13 cellular contexts compared by ENCODE assay signal in the genomic region with DNA sequence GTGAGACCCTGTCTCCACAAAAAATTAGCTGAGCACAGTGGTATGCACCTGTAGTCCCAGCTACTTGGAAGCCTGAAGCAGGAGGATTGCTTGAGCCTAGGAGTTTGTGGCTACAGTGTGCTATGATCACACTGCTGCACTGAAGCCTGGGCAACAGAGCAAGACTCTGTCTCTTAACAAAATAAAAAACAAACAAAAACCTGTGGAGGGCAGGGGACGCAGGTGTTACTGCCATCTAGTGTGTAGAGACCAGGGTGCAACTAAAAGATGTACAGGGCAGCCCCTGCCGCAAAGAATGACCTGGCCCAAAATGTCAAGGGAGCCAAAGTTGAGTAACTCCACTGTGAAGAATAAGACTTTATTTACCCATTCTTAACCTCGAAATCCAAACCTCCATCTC. TPM values are rescaled to one million over a fixed set of nuclear protein-coding genes. Genes with fewer than 3 reads are reported as not detected.
DNase-seq lines count a peak whose midpoint lies in the region; ATAC-seq, FAIRE-seq and TF ChIP-seq lines count a peak whose summit lies in the region.
"Had no signal": no experiment of that assay in that cellular context is flagged by ENCODE, and none has a peak within 500 bp of the region (broad histone marks: within the 10 kb centered on the region; RNA-seq: fewer than 3 reads in every experiment).

No MANE protein-coding gene starts in this region.

- H3K9ac ChIP-seq in HepG2 (ENCODE audit: insufficient read depth, low read depth, low read length) = no peak overlapping the region

- no peaks in the 10 kb centered on the region for H4K20me1 ChIP-seq in HepG2 (ENCODE audit: insufficient read depth, low read length)

- H3K4me3 Mint-ChIP-seq in WTC11 = no peak overlapping the region

- H3K4me3 ChIP-seq in HepG2 (replicated peaks in 1 of 3; ENCODE audit: insufficient read depth in 1 of 3, low read depth in 2 of 3, low read length in 3 of 3) (no peak overlapping the region), body of pancreas (no peak overlapping the region)
- H3K4me3 ChIP-seq: ascending aorta, suprapubic skin had no signal

- ATAC-seq in WTC11 (peak; percentile 86), HepG2 (peak; percentile 84), GM21367 (IDR thresholded peaks at IDR 0.05; ENCODE audit: unreplicated experiment) (no peak), HG03460 (IDR thresholded peaks at IDR 0.05; ENCODE audit: unreplicated experiment) (no peak), body of pancreas (no peak)

- TF ChIP-seq POLR2A in HepG2 (IDR thresholded peaks at IDR 0.05; ENCODE audit: insufficient read depth in 1 of 2, low read depth in 2 of 2, low read length in 2 of 2) (no peak), body of pancreas (IDR thresholded peaks at IDR 0.05) (no peak)

- H3K4me1 ChIP-seq in HepG2 (ENCODE audit: insufficient read depth, low read length) (no peaks in the 10 kb centered on the region), body of pancreas (no peaks in the 10 kb centered on the region)
- H3K4me1 ChIP-seq: ascending aorta, suprapubic skin had no signal

- intact Hi-C loops in HepG2 (cut with micrococcal nuclease; ENCODE audit: unreplicated experiment) = loop anchor here (1.0 kb wide), 1 partner anchor 315 kb away; no protein-coding TSS in a partner anchor
- intact Hi-C loops in body of pancreas (cut with DNase I) = no loop called here

- H3K36me3 Mint-ChIP-seq in WTC11 = 0 out of 2 replicates have a peak, but pooled peaks cover 3% of the 10 kb centered on the region

- H3K27me3 ChIP-seq in HepG2 (ENCODE audit: control insufficient read depth in 1 of 2, insufficient read depth in 2 of 2, low read length in 2 of 2) = no peaks in the 10 kb centered on the region
- no peaks in the 10 kb centered on the region for H3K27me3 ChIP-seq in body of pancreas
- H3K27me3 ChIP-seq: ascending aorta, suprapubic skin had no signal

- peak; percentile 50 for FAIRE-seq in HepG2 (lab: Jason Lieb, UNC)

- WGBS in HepG2 (ENCODE audit: low lambda C conversion rate) = 24% methylated on average over 3 of the region's 3 CpGs
- 79 to 84% methylated on average over 3 of the region's 3 CpGs for WGBS in body of pancreas, 2 donors

- POLR2A ChIA-PET in WTC11 (lab: Charles Lee) = no interaction called here
- POLR2A ChIA-PET in HepG2 (lab: Yijun Ruan, JAX) = no interaction called here

- no peak overlapping the region for H3K27ac Mint-ChIP-seq in WTC11

- DNase-seq in GM10266 (ENCODE audit: extremely low spot score) (no peak), HuH-7.5 (ENCODE audit: low spot score) (peak; percentile 20), WTC11 (ENCODE audit: low spot score) (peak; percentile 26), HepG2 (ENCODE audit: low spot score) (peak; percentile 20), body of pancreas (no peak), activated T-cell treated with anti-CD3 and anti-CD28 coated beads for 4 hours (no peak)
- DNase-seq: NCI-H1417 treated with DMSO at 0.1 percent for 48 hours had no signal

- H3K27ac ChIP-seq in HepG2 (ENCODE audit: extremely low read length, insufficient read depth, low read length) (no peak overlapping the region), body of pancreas (no peak overlapping the region)
- H3K27ac ChIP-seq: ascending aorta, suprapubic skin had no signal

- no peaks in the 10 kb centered on the region for H3K4me1 Mint-ChIP-seq in WTC11

- no peaks in the 10 kb centered on the region for H3K79me2 ChIP-seq in HepG2 (ENCODE audit: insufficient read depth, low read length)

- H3K9me3 ChIP-seq in HepG2 (ENCODE audit: low read length) = no peaks in the 10 kb centered on the region
- no peaks in the 10 kb centered on the region for H3K9me3 ChIP-seq in body of pancreas
- H3K9me3 ChIP-seq: ascending aorta, suprapubic skin had no signal

- H3K36me3 ChIP-seq in HepG2 (replicated peaks in 1 of 2; ENCODE audit: control insufficient read depth in 1 of 2, insufficient read depth in 2 of 2, low read length in 2 of 2) (no peaks in the 10 kb centered on the region), body of pancreas (replicated peaks in 1 of 2; ENCODE audit: insufficient read depth in 1 of 2, low read depth in 2 of 2) (no peaks in the 10 kb centered on the region)
- H3K36me3 ChIP-seq: suprapubic skin had no signal

- no peak overlapping the region for H2AFZ ChIP-seq in HepG2 (ENCODE audit: low read length)

- no peak overlapping the region for H3K4me2 ChIP-seq in HepG2 (ENCODE audit: low read depth, low read length)

- CTCF ChIA-PET in WTC11 (lab: Charles Lee) (interaction anchor here (0.6 to 0.7 kb wide), 2 partner anchors 10 to 127 kb away, joined by 3 to 4 read pairs; no protein-coding TSS in a partner anchor), HepG2 (lab: Yijun Ruan, JAX; ENCODE audit: low intra/inter-chr PET ratio, low total read pairs) (interaction anchor here (1.1 kb wide), 1 partner anchor 315 kb away, joined by 5 read pairs; no protein-coding TSS in a partner anchor)

- TF ChIP-seq EP300 in HepG2 (IDR thresholded peaks at IDR 0.05; ENCODE audit: low read depth in 2 of 2, low read length in 2 of 2) (no peak), HepG2 (CRISPR knock-in tag; IDR thresholded peaks at IDR 0.05; ENCODE audit: borderline replicate concordance) (no peak)

- no peaks in the 10 kb centered on the region for H3K27me3 Mint-ChIP-seq in WTC11 (ENCODE audit: low read depth)

- in situ Hi-C loops in HepG2 (cut with HindIII; ENCODE audit: extremely low pct_ligation_motif_present, low pct_unique_long_range_greater_than_20kb) = no loop called here

- no TSS peak for BruUV-seq in HepG2 (replicated peaks; lab: Mats Ljungman, UMichigan)

- TF ChIP-seq CTCF in GM10266 (IDR thresholded peaks at IDR 0.05; ENCODE audit: control insufficient read depth, insufficient read depth, low read depth, missing control alignments) (peak; percentile 21), WTC11 (IDR thresholded peaks at IDR 0.05) (0 out of 2 replicates have a peak, but pooled peaks have one; percentile 41), HepG2 (CRISPR knock-in tag; IDR thresholded peaks at IDR 0.05) (peak; percentile 58), body of pancreas (IDR thresholded peaks at IDR 0.05) (no peak)

- TF ChIP-seq RAD21 in HepG2 (CRISPR knock-in tag; IDR thresholded peaks at IDR 0.05) = peak; percentile 34; the same call in 1 of the 2 replicates

- no peaks in the 10 kb centered on the region for H3K9me3 Mint-ChIP-seq in WTC11

RNA-seq across cellular contexts. Expression of a gene that starts 27.1 kb away (rescaled TPM):
- total RNA-seq in WTC11 (2021) (not detected in 3 replicates), HepG2 (2016; rRNA removed; fragmentation: Illumina TruSeq; extraction: Trizol) (not detected in 2 replicates), body of pancreas (10 to 100 TPM in 1 of 2 donors, 1 to 10 TPM in 1; 3.6 to 13.5 TPM)
- total RNA-seq in HepG2 (2016; cell fraction: cytosol; rRNA removed; fragmentation: Illumina TruSeq; extraction: Trizol; ENCODE audit: low read depth) = not detected in 2 replicates
- not detected in 2 replicates for total RNA-seq in HepG2 (2016; cell fraction: insoluble cytoplasmic fraction; rRNA removed; fragmentation: Illumina TruSeq; extraction: Trizol)
- total RNA-seq in HepG2 (2016; cell fraction: membrane; rRNA removed; fragmentation: Illumina TruSeq; extraction: Trizol) = not detected in 2 replicates
- total RNA-seq in HepG2 (2016; cell fraction: nucleus; rRNA removed; fragmentation: Illumina TruSeq; extraction: Trizol) = not detected in 2 replicates
- polyA plus RNA-seq in HepG2 (2011; rRNA removed) = not detected in 2 replicates
- polyA plus RNA-seq in HepG2 (2011; cell fraction: cytosol; rRNA removed) = not detected in 2 replicates
- polyA plus RNA-seq in HepG2 (2011; cell fraction: nucleus; rRNA removed) = not detected in 2 replicates
- polyA plus RNA-seq in HepG2 (2012) = not detected in 2 replicates
- not detected in 2 replicates for polyA plus RNA-seq in HepG2 (2016; cell fraction: cytosol; fragmentation: Illumina TruSeq; extraction: Trizol; ENCODE audit: low read depth)
- not detected in 2 replicates for polyA plus RNA-seq in HepG2 (2016; cell fraction: insoluble cytoplasmic fraction; fragmentation: Illumina TruSeq; extraction: Trizol; ENCODE audit: low read depth)
- polyA plus RNA-seq in HepG2 (2016; cell fraction: membrane; fragmentation: Illumina TruSeq; extraction: Trizol; ENCODE audit: low read depth) = not detected in 2 replicates
- polyA plus RNA-seq in HepG2 (2016; cell fraction: nucleus; fragmentation: Illumina TruSeq; extraction: Trizol; ENCODE audit: insufficient read depth, low read depth) = not detected in 2 replicates
- not detected in 2 replicates for polyA minus RNA-seq in HepG2 (2011; rRNA and poly(A)+ RNA removed; ENCODE audit: low replicate concordance)
- not detected in 2 replicates for polyA minus RNA-seq in HepG2 (2011; cell fraction: cytosol; rRNA and poly(A)+ RNA removed)
- not detected in 2 replicates for polyA minus RNA-seq in HepG2 (2011; cell fraction: nucleus; rRNA and poly(A)+ RNA removed)
- total RNA-seq: activated CD8-positive, alpha-beta memory T cell treated with anti-CD3 and anti-CD28 coated beads for 36 hours; glomerular endothelial cell had no signal

RNA-seq across cellular contexts. Expression of a gene that starts 30.9 kb away (rescaled TPM):
- total RNA-seq in WTC11 (2021) = not detected in 3 replicates
- total RNA-seq in HepG2 (2016; rRNA removed; fragmentation: Illumina TruSeq; extraction: Trizol) = not detected in 2 replicates
- not detected in 2 replicates for total RNA-seq in HepG2 (2016; cell fraction: cytosol; rRNA removed; fragmentation: Illumina TruSeq; extraction: Trizol; ENCODE audit: low read depth)
- total RNA-seq in HepG2 (2016; cell fraction: insoluble cytoplasmic fraction; rRNA removed; fragmentation: Illumina TruSeq; extraction: Trizol) = not detected in 2 replicates
- not detected in 2 replicates for total RNA-seq in HepG2 (2016; cell fraction: membrane; rRNA removed; fragmentation: Illumina TruSeq; extraction: Trizol)
- not detected in 2 replicates for total RNA-seq in HepG2 (2016; cell fraction: nucleus; rRNA removed; fragmentation: Illumina TruSeq; extraction: Trizol)
- not detected in 2 replicates for polyA plus RNA-seq in HepG2 (2011; rRNA removed)
- polyA plus RNA-seq in HepG2 (2011; cell fraction: cytosol; rRNA removed) = not detected in 2 replicates
- polyA plus RNA-seq in HepG2 (2011; cell fraction: nucleus; rRNA removed) = not detected in 2 replicates
- not detected in 2 replicates for polyA plus RNA-seq in HepG2 (2012)
- polyA plus RNA-seq in HepG2 (2016; cell fraction: cytosol; fragmentation: Illumina TruSeq; extraction: Trizol; ENCODE audit: low read depth) = not detected in 2 replicates
- not detected in 2 replicates for polyA plus RNA-seq in HepG2 (2016; cell fraction: insoluble cytoplasmic fraction; fragmentation: Illumina TruSeq; extraction: Trizol; ENCODE audit: low read depth)
- not detected in 2 replicates for polyA plus RNA-seq in HepG2 (2016; cell fraction: membrane; fragmentation: Illumina TruSeq; extraction: Trizol; ENCODE audit: low read depth)
- not detected in 2 replicates for polyA plus RNA-seq in HepG2 (2016; cell fraction: nucleus; fragmentation: Illumina TruSeq; extraction: Trizol; ENCODE audit: insufficient read depth, low read depth)
- polyA minus RNA-seq in HepG2 (2011; rRNA and poly(A)+ RNA removed; ENCODE audit: low replicate concordance) = not detected in 2 replicates
- not detected in 2 replicates for polyA minus RNA-seq in HepG2 (2011; cell fraction: cytosol; rRNA and poly(A)+ RNA removed)
- polyA minus RNA-seq in HepG2 (2011; cell fraction: nucleus; rRNA and poly(A)+ RNA removed) = not detected in 2 replicates
- 1 to 10 TPM in 1 of 2 donors, under 1 TPM in 1; 0.33 to 4.9 TPM for total RNA-seq in body of pancreas
- total RNA-seq: activated CD8-positive, alpha-beta memory T cell treated with anti-CD3 and anti-CD28 coated beads for 36 hours; glomerular endothelial cell had no signal

RNA-seq across cellular contexts. Expression of a gene that starts 50.8 kb away (rescaled TPM):
- 0.11 TPM in 1 of 3 replicates, not detected in the others for total RNA-seq in WTC11 (2021)
- total RNA-seq in HepG2 (2016; rRNA removed; fragmentation: Illumina TruSeq; extraction: Trizol) = not detected in 2 replicates
- total RNA-seq in HepG2 (2016; cell fraction: cytosol; rRNA removed; fragmentation: Illumina TruSeq; extraction: Trizol; ENCODE audit: low read depth) = not detected in 2 replicates
- not detected in 2 replicates for total RNA-seq in HepG2 (2016; cell fraction: insoluble cytoplasmic fraction; rRNA removed; fragmentation: Illumina TruSeq; extraction: Trizol)
- not detected in 2 replicates for total RNA-seq in HepG2 (2016; cell fraction: membrane; rRNA removed; fragmentation: Illumina TruSeq; extraction: Trizol)
- total RNA-seq in HepG2 (2016; cell fraction: nucleus; rRNA removed; fragmentation: Illumina TruSeq; extraction: Trizol) = not detected in 2 replicates
- polyA plus RNA-seq in HepG2 (2011; rRNA removed) = not detected in 2 replicates
- not detected in 2 replicates for polyA plus RNA-seq in HepG2 (2011; cell fraction: cytosol; rRNA removed)
- not detected in 2 replicates for polyA plus RNA-seq in HepG2 (2011; cell fraction: nucleus; rRNA removed)
- polyA plus RNA-seq in HepG2 (2012) = not detected in 2 replicates
- polyA plus RNA-seq in HepG2 (2016; cell fraction: cytosol; fragmentation: Illumina TruSeq; extraction: Trizol; ENCODE audit: low read depth) = not detected in 2 replicates
- not detected in 2 replicates for polyA plus RNA-seq in HepG2 (2016; cell fraction: insoluble cytoplasmic fraction; fragmentation: Illumina TruSeq; extraction: Trizol; ENCODE audit: low read depth)
- polyA plus RNA-seq in HepG2 (2016; cell fraction: membrane; fragmentation: Illumina TruSeq; extraction: Trizol; ENCODE audit: low read depth) = not detected in 2 replicates
- not detected in 2 replicates for polyA plus RNA-seq in HepG2 (2016; cell fraction: nucleus; fragmentation: Illumina TruSeq; extraction: Trizol; ENCODE audit: insufficient read depth, low read depth)
- not detected in 2 replicates for polyA minus RNA-seq in HepG2 (2011; rRNA and poly(A)+ RNA removed; ENCODE audit: low replicate concordance)
- not detected in 2 replicates for polyA minus RNA-seq in HepG2 (2011; cell fraction: cytosol; rRNA and poly(A)+ RNA removed)
- polyA minus RNA-seq in HepG2 (2011; cell fraction: nucleus; rRNA and poly(A)+ RNA removed) = not detected in 2 replicates
- total RNA-seq in body of pancreas = 1 to 10 TPM; 2.6 to 4.4 TPM
- total RNA-seq: activated CD8-positive, alpha-beta memory T cell treated with anti-CD3 and anti-CD28 coated beads for 36 hours; glomerular endothelial cell had no signal

Comparison
In these comparisons a context has a peak if more than half of its experiments do, and no peak if none do; other contexts are left out.
1. DNase-seq: peak in HuH-7.5 (single experiment), WTC11 (single experiment) and HepG2 (single experiment); none in GM10266 (single experiment), body of pancreas (0 of 4) and activated T-cell treated with anti-CD3 and anti-CD28 coated beads for 4 hours (single experiment).
2. CTCF ChIP-seq: peak in GM10266 (single experiment), WTC11 (single experiment) and HepG2 (single experiment); none in body of pancreas (0 of 7).
3. ATAC-seq: peak in WTC11 (single experiment) and HepG2 (single experiment); none in GM21367 (single experiment), HG03460 (single experiment) and body of pancreas (single experiment).